ENCODE assay signal across 1 cellular context in genomic region chr17:46730679-46731078, GRCh38.
TF ChIP-seq lines count a peak whose summit lies in the region.

No MANE protein-coding gene starts in this region.

TF ChIP-seq in WTC11, 78 proteins besides CTCF, POLR2A, EP300 and RAD21 (continued from another document):
- no peak for TF ChIP-seq PRDM15 (CRISPR knock-in tag; IDR thresholded peaks at IDR 0.05)
